Comparison of ENCODE assay signal across 8 cellular contexts in the genomic region with DNA sequence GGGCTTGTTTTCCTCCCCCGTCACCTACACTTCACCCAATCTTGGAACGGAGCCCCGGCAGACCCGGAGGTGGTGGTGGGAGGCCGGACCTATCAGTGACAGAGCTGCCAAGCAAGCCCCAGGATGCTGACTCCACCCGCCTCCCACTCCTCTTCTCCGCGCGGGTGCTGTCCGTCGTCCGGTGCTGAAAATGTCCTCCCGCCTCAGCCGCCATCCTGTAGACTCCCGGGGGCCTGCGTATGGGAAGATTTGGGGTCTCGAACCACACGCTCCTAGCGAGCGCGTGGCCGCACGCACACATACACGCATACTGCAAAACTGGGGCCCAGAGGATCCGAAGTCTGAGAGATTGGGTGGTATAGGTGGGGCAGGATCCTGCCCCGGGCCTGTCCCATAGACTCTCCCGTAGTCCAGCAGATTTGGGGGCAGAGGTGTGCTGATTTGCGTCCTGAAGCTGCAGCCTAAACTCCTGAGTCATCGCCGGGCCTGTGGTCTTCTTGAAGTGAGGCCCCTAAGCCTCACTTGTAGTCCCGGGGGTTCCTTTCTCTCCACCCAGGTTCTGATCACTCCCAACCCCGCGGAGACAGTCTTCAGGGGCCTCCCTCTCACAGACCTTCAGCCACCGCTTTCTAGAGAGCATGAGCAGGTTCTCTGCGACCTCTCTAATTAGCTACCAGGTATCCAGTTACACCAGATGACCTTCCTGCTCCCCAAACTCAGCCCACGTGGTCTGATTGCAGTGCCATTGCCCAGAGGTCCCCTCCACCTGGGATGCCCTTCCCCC. TPM values are rescaled to one million over a fixed set of nuclear protein-coding genes. Genes with fewer than 3 reads are reported as not detected.
DNase-seq lines count a peak whose midpoint lies in the region; ATAC-seq and TF ChIP-seq lines count a peak whose summit lies in the region.

No MANE protein-coding gene starts in this region.

- H3K4ac ChIP-seq in mesendoderm (ENCODE audit: low read depth, low read length), result no peak overlapping the region

- no peak overlapping the region for H2BK5ac ChIP-seq in mesendoderm (ENCODE audit: low read length)

- no peak for TF ChIP-seq CTCF in activated B cell treated with CpG ODN at 0.5 μM for 24 hours (IDR thresholded peaks at IDR 0.05)
- TF ChIP-seq CTCF in dorsolateral prefrontal cortex (IDR thresholded peaks at IDR 0.05 in 54 of 56, conservative IDR thresholded peaks at IDR 0.05 in 2 of 56; ENCODE audit: low read depth in 1 of 56, partially characterized antibody in 56 of 56), result no peak

- peaks cover 6% of the 10 kb centered on the region for H3K79me2 ChIP-seq in mesendoderm (ENCODE audit: control insufficient read depth, insufficient read depth, low read length)

- no peaks in the 10 kb centered on the region for H3K9me3 Mint-ChIP-seq in activated B cell treated with CpG ODN at 0.5 μM for 24 hours

- H3K36me3 Mint-ChIP-seq in activated B cell treated with CpG ODN at 0.5 μM for 24 hours (ENCODE audit: low read depth), result peaks cover 13% of the 10 kb centered on the region

- POLR2A ChIA-PET in activated B cell treated with CpG ODN at 0.5 μM for 24 hours (lab: Charles Lee), result interaction anchor here (0.6 to 4.0 kb wide), 22 partner anchors 9 to 792 kb away, joined by 3 to 42 read pairs (median 6); a partner anchor contains a TSS

- peaks cover 19% of the 10 kb centered on the region for H3K27me3 Mint-ChIP-seq in activated B cell treated with CpG ODN at 0.5 μM for 24 hours

- peaks cover 31% of the 10 kb centered on the region for H3K4me1 Mint-ChIP-seq in activated B cell treated with CpG ODN at 0.5 μM for 24 hours

- DNase-seq in COR-L47 (lab: John Stamatoyannopoulos, UW), result peak; percentile 85
- DNase-seq in HuH-7 (ENCODE audit: low spot score), result peak; percentile 100
- no peak for DNase-seq in activated B cell treated with CpG ODN at 0.5 μM for 24 hours
- peak in 6 of 10 donors; percentile 45 to 80 (median 69) for DNase-seq in dorsolateral prefrontal cortex
- peak; percentile 94 for DNase-seq in mesendoderm
- peak; percentile 61 to 75 for DNase-seq in stimulated activated CD8-positive, alpha-beta memory T cell treated with anti-CD3 and anti-CD28 coated beads, Interleukin-2, amount 100 ng/mL, for 48 hours (ENCODE audit: low read depth in 2 of 2)
- DNase-seq in NCI-H2081 treated with DMSO at 0.1 percent for 48 hours (lab: John Stamatoyannopoulos, UW), result no peak

- H3K27me3 ChIP-seq in dorsolateral prefrontal cortex (peaks cover 0 to 7% (median 0%) of the 10 kb centered on the region in 45 donors), mesendoderm (ENCODE audit: insufficient read depth, low read length, poor library complexity) (peaks cover 15% of the 10 kb centered on the region)

- H3K36me3 ChIP-seq in mesendoderm (ENCODE audit: control insufficient read depth, insufficient read depth, low read length), result no peaks in the 10 kb centered on the region

- H2AK5ac ChIP-seq in mesendoderm (ENCODE audit: low read length), result no peak overlapping the region

- peak overlapping the region; percentile 89 to 100 (median 99) for H3K27ac ChIP-seq in dorsolateral prefrontal cortex
- peak overlapping the region; percentile 81 for H3K27ac ChIP-seq in mesendoderm (ENCODE audit: low read depth, low read length)

- no peak overlapping the region for H4K5ac ChIP-seq in mesendoderm (ENCODE audit: low read length)

- peak overlapping the region; percentile 71 for H3K4me2 ChIP-seq in mesendoderm (ENCODE audit: low read length)

- H3K56ac ChIP-seq in mesendoderm (ENCODE audit: low read length), result peak overlapping the region; percentile 88

- ATAC-seq in GM21381 (IDR thresholded peaks at IDR 0.05; ENCODE audit: unreplicated experiment), result peak; percentile 22
- peak; percentile 53 for ATAC-seq in activated B cell treated with CpG ODN at 0.5 μM for 24 hours (ENCODE audit: low read depth)

- no peak overlapping the region for H4K8ac ChIP-seq in mesendoderm (ENCODE audit: low read depth, low read length)

- no CpG with 5 or more reads among the region's 36 CpGs for WGBS in mesendoderm (ENCODE audit: extremely low coverage, insufficient coverage, low lambda C conversion rate)

- intact Hi-C loops in activated B cell treated with CpG ODN at 0.5 μM for 24 hours (cut with micrococcal nuclease) (loop anchor here (1.0 to 2.0 kb wide), 4 partner anchors 21 to 177 kb away; a partner anchor contains a TSS), dorsolateral prefrontal cortex (cut with DNase I) (loop anchor here (1.0 to 10.0 kb wide), 5 partner anchors 21 to 65 kb away; a partner anchor contains a TSS)

- no peak overlapping the region for H2BK15ac ChIP-seq in mesendoderm (replicated peaks; ENCODE audit: low read depth)

- H3K79me1 ChIP-seq in mesendoderm (ENCODE audit: low read length), result peaks cover 8% of the 10 kb centered on the region

- H3K23ac ChIP-seq in mesendoderm (ENCODE audit: low read length), result no peak overlapping the region

- peak overlapping the region; percentile 73 for H3K9ac ChIP-seq in mesendoderm (ENCODE audit: low read length)

- H2BK120ac ChIP-seq in mesendoderm (ENCODE audit: low read depth, low read length), result no peak overlapping the region

- H3K27ac Mint-ChIP-seq in activated B cell treated with CpG ODN at 0.5 μM for 24 hours, result peak overlapping the region; percentile 90

- H3K4me3 Mint-ChIP-seq in activated B cell treated with CpG ODN at 0.5 μM for 24 hours, result peak overlapping the region; percentile 89

- no peak overlapping the region for H3K18ac ChIP-seq in mesendoderm (ENCODE audit: low read length)

- CTCF ChIA-PET in activated B cell treated with CpG ODN at 0.5 μM for 24 hours (lab: Charles Lee), result interaction anchor here (0.7 to 1.7 kb wide), 4 partner anchors 22 to 245 kb away, joined by 3 to 10 read pairs (median 5); no protein-coding TSS in a partner anchor

- H3K4me3 ChIP-seq in dorsolateral prefrontal cortex (peak overlapping the region; percentile 68 to 99 (median 91)), mesendoderm (ENCODE audit: low read length) (peak overlapping the region; percentile 51)

- peaks cover 2% of the 10 kb centered on the region for H3K4me1 ChIP-seq in mesendoderm (ENCODE audit: control insufficient read depth, low read depth, low read length)

RNA-seq across cellular contexts. Expression of a gene that starts 0.8 kb away (rescaled TPM):
- 53.4 and 62.6 TPM in 2 replicates for total RNA-seq in activated B cell treated with CpG ODN at 0.5 μM for 24 hours
- 10 to 100 TPM; 15.9 to 71.3 (median 33.4) TPM for total RNA-seq in dorsolateral prefrontal cortex
- 142 TPM for polyA plus RNA-seq in mesendoderm (2013, experiment 1 of 2)
- polyA plus RNA-seq in mesendoderm (2013, experiment 2 of 2), result 138 TPM

RNA-seq across cellular contexts. Expression of a gene that starts 2.0 kb away (rescaled TPM):
- total RNA-seq in activated B cell treated with CpG ODN at 0.5 μM for 24 hours (not detected in 2 replicates), dorsolateral prefrontal cortex (100 to 1,000 TPM in 2 of 120 experiments, 10 to 100 TPM in 118; 29.6 to 145 (median 58.1) TPM)
- polyA plus RNA-seq in mesendoderm (2013, experiment 1 of 2), result 0.27 TPM
- 0.21 TPM for polyA plus RNA-seq in mesendoderm (2013, experiment 2 of 2)

RNA-seq across cellular contexts. Expression of a gene that starts 11.8 kb away (rescaled TPM):
- total RNA-seq in activated B cell treated with CpG ODN at 0.5 μM for 24 hours (0.93 and 1.0 TPM in 2 replicates), dorsolateral prefrontal cortex (100 to 1,000 TPM in 2 of 120 experiments, 10 to 100 TPM in 118; 27.7 to 125 (median 64.9) TPM)
- 7.9 TPM for polyA plus RNA-seq in mesendoderm (2013, experiment 1 of 2)
- polyA plus RNA-seq in mesendoderm (2013, experiment 2 of 2), result 7.0 TPM

RNA-seq across cellular contexts. Expression of a gene that starts 21.3 kb away (rescaled TPM):
- total RNA-seq in activated B cell treated with CpG ODN at 0.5 μM for 24 hours (115 and 118 TPM in 2 replicates), dorsolateral prefrontal cortex (100 to 1,000 TPM in 115 of 120 experiments, 10 to 100 TPM in 5; 94.3 to 135 (median 115) TPM)
- polyA plus RNA-seq in mesendoderm (2013, experiment 1 of 2), result 110 TPM
- 109 TPM for polyA plus RNA-seq in mesendoderm (2013, experiment 2 of 2)

RNA-seq across cellular contexts. Expression of a gene that starts 27.1 kb away (rescaled TPM):
- total RNA-seq in activated B cell treated with CpG ODN at 0.5 μM for 24 hours (0.22 TPM in 1 of 2 replicates, not detected in the other), dorsolateral prefrontal cortex (1 to 10 TPM in 105 of 120 experiments, under 1 TPM in 15; 0.45 to 6.5 (median 1.9) TPM)
- polyA plus RNA-seq in mesendoderm (2013, experiment 1 of 2), result 3.0 TPM
- polyA plus RNA-seq in mesendoderm (2013, experiment 2 of 2), result 3.4 TPM

Comparison
In these comparisons a context has a peak if more than half of its experiments do, and no peak if none do; other contexts are left out.
1. DNase-seq: peak in COR-L47 (single experiment), HuH-7 (single experiment), dorsolateral prefrontal cortex (6 of 10), mesendoderm (single experiment) and stimulated activated CD8-positive, alpha-beta memory T cell treated with anti-CD3 and anti-CD28 coated beads, Interleukin-2, amount 100 ng/mL, for 48 hours (2 of 2); none in activated B cell treated with CpG ODN at 0.5 μM for 24 hours (single experiment) and NCI-H2081 treated with DMSO at 0.1 percent for 48 hours (single experiment).
2. RNA of a gene that starts 2.0 kb away (total RNA-seq): 29.6 to 145 TPM in dorsolateral prefrontal cortex; not detected in activated B cell treated with CpG ODN at 0.5 μM for 24 hours; every median in the first group is over 10 times any median in the second.
3. RNA of a gene that starts 11.8 kb away (total RNA-seq): 27.7 to 125 TPM in dorsolateral prefrontal cortex; 0.93 to 1.0 TPM in activated B cell treated with CpG ODN at 0.5 μM for 24 hours; every median in the first group is over 10 times any median in the second.